Comparison of ENCODE assay signal across 1 cellular context in the genomic region with DNA sequence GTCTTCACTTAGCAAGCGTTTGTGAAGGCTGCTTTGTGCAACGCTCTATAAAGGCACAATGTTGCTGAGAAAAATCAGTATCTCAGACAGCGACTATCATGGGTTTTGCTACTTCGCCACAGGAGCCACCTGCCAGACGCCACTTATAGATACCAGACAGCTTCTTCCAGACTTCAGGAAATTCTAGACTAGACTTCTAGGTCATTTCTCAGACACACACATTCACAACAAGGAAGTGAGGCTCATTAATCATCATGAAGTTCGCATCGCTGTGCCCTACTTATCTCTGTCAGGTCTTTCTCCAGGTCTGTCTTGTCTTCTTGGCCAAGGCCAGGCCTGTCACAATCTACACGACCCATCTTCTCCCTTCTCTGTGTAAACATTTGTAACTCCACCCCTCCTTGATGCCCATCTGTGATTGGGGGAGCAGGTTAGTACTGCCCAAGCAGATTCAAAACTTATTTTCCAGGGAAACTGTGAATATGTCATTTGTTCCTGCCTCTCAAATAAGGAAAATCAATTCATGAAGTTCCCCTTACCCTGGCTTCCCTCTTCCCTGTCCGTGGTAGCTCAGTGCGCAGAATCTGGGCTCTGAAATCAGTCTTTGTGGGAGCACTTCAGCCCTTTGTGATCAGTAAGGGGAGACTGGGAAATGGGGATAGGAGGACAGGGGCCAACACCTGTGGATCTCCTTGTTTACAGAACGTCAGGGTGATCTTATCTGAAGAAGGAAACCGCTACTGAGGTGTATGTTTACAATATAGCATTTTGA.
TF ChIP-seq lines count a peak whose summit lies in the region.

No MANE protein-coding gene starts in this region.

TF ChIP-seq in K562, 482 proteins besides CTCF, POLR2A, EP300 and RAD21 (continued from another document and continues in another):
- TF ChIP-seq, protein P1, sequence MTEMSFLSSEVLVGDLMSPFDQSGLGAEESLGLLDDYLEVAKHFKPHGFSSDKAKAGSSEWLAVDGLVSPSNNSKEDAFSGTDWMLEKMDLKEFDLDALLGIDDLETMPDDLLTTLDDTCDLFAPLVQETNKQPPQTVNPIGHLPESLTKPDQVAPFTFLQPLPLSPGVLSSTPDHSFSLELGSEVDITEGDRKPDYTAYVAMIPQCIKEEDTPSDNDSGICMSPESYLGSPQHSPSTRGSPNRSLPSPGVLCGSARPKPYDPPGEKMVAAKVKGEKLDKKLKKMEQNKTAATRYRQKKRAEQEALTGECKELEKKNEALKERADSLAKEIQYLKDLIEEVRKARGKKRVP (CRISPR knock-in tag; IDR thresholded peaks at IDR 0.05), result no peak
- TF ChIP-seq U2AF2 (optimal IDR thresholded peaks at IDR 0.05; ENCODE audit: low read depth, low read length) (no peak), BCOR (IDR thresholded peaks at IDR 0.05) (no peak), NR2C1 (IDR thresholded peaks at IDR 0.05) (no peak), NR2C1 (tag; IDR thresholded peaks at IDR 0.05) (no peak), DACH1 (IDR thresholded peaks at IDR 0.05; ENCODE audit: partially characterized antibody) (no peak), YY1 (IDR thresholded peaks at IDR 0.05; ENCODE audit: borderline replicate concordance in 1 of 3, control insufficient read depth in 1 of 3, extremely low read depth in 1 of 3, insufficient read depth in 3 of 3, insufficient read length in 1 of 3, insufficient replicate concordance in 2 of 3, low read depth in 1 of 3, low read length in 2 of 3) (no peak), PCBP2 (IDR thresholded peaks at IDR 0.05; ENCODE audit: low read depth, low read length, poor library complexity, severe bottlenecking) (no peak), NFYB (IDR thresholded peaks at IDR 0.05; ENCODE audit: extremely low read depth, insufficient read length) (no peak), ZNF584 (CRISPR knock-in tag; IDR thresholded peaks at IDR 0.05; ENCODE audit: low read depth) (no peak), NR1H2 (CRISPR knock-in tag; IDR thresholded peaks at IDR 0.05) (no peak), POLR3G (IDR thresholded peaks at IDR 0.05; ENCODE audit: extremely low read depth, insufficient read length, insufficient replicate concordance) (no peak), MEF2D (tag; conservative IDR thresholded peaks at IDR 0.05; ENCODE audit: low read depth) (no peak), CREBBP (IDR thresholded peaks at IDR 0.05; ENCODE audit: low read depth, low read length) (no peak), SMAD3 (CRISPR knock-in tag; conservative IDR thresholded peaks at IDR 0.05) (no peak), HNRNPK (IDR thresholded peaks at IDR 0.05; ENCODE audit: low read depth, low read length, poor library complexity, severe bottlenecking) (no peak), NCOR1 (IDR thresholded peaks at IDR 0.05) (peak; percentile 76), RBM17 (IDR thresholded peaks at IDR 0.05; ENCODE audit: borderline replicate concordance, low read depth, low read length) (no peak), ZNF696 (CRISPR knock-in tag; conservative IDR thresholded peaks at IDR 0.05) (no peak), SAP30 (IDR thresholded peaks at IDR 0.05; ENCODE audit: borderline replicate concordance, insufficient read depth, low read depth, low read length, poor library complexity, severe bottlenecking) (no peak), TCF3 (CRISPR knock-in tag; IDR thresholded peaks at IDR 0.05) (peak; percentile 77), ZNF445 (CRISPR knock-in tag; IDR thresholded peaks at IDR 0.05; ENCODE audit: low read depth) (no peak), FOXP1 (CRISPR knock-in tag; IDR thresholded peaks at IDR 0.05) (no peak), NCOA2 (IDR thresholded peaks at IDR 0.05; ENCODE audit: partially characterized antibody in 2 of 2) (no peak), SMARCA4 (IDR thresholded peaks at IDR 0.05) (peak; percentile 73; the same call in 1 of the 2 replicates), KAT7 (CRISPR knock-in tag; IDR thresholded peaks at IDR 0.05; ENCODE audit: borderline replicate concordance) (no peak), TFAM (CRISPR knock-in tag; conservative IDR thresholded peaks at IDR 0.05) (no peak), ZNF586 (CRISPR knock-in tag; conservative IDR thresholded peaks at IDR 0.05) (no peak), NONO (IDR thresholded peaks at IDR 0.05; ENCODE audit: low read depth in 2 of 2, low read length in 1 of 2) (no peak), NR2C2 (CRISPR knock-in tag; IDR thresholded peaks at IDR 0.05) (no peak), NR2C2 (tag; IDR thresholded peaks at IDR 0.05) (no peak), JUN (IDR thresholded peaks at IDR 0.05; ENCODE audit: borderline replicate concordance, low read depth, low read length) (0 out of 2 replicates have a peak, but pooled peaks have one; percentile 5), JUN (CRISPR knock-in tag; IDR thresholded peaks at IDR 0.05; ENCODE audit: borderline replicate concordance) (no peak)
- TF ChIP-seq, protein P2, sequence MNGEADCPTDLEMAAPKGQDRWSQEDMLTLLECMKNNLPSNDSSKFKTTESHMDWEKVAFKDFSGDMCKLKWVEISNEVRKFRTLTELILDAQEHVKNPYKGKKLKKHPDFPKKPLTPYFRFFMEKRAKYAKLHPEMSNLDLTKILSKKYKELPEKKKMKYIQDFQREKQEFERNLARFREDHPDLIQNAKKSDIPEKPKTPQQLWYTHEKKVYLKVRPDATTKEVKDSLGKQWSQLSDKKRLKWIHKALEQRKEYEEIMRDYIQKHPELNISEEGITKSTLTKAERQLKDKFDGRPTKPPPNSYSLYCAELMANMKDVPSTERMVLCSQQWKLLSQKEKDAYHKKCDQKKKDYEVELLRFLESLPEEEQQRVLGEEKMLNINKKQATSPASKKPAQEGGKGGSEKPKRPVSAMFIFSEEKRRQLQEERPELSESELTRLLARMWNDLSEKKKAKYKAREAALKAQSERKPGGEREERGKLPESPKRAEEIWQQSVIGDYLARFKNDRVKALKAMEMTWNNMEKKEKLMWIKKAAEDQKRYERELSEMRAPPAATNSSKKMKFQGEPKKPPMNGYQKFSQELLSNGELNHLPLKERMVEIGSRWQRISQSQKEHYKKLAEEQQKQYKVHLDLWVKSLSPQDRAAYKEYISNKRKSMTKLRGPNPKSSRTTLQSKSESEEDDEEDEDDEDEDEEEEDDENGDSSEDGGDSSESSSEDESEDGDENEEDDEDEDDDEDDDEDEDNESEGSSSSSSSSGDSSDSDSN (IDR thresholded peaks at IDR 0.05; ENCODE audit: borderline replicate concordance in 1 of 2, low read depth in 2 of 2, low read length in 2 of 2), result no peak
- TF ChIP-seq, protein P3, sequence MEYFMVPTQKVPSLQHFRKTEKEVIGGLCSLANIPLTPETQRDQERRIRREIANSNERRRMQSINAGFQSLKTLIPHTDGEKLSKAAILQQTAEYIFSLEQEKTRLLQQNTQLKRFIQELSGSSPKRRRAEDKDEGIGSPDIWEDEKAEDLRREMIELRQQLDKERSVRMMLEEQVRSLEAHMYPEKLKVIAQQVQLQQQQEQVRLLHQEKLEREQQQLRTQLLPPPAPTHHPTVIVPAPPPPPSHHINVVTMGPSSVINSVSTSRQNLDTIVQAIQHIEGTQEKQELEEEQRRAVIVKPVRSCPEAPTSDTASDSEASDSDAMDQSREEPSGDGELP (CRISPR knock-in tag; IDR thresholded peaks at IDR 0.05; ENCODE audit: borderline replicate concordance), result no peak
- TF ChIP-seq, protein P4, sequence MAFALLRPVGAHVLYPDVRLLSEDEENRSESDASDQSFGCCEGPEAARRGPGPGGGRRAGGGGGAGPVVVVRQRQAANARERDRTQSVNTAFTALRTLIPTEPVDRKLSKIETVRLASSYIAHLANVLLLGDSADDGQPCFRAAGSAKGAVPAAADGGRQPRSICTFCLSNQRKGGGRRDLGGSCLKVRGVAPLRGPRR (CRISPR knock-in tag; IDR thresholded peaks at IDR 0.05), result no peak
- TF ChIP-seq, protein P5, sequence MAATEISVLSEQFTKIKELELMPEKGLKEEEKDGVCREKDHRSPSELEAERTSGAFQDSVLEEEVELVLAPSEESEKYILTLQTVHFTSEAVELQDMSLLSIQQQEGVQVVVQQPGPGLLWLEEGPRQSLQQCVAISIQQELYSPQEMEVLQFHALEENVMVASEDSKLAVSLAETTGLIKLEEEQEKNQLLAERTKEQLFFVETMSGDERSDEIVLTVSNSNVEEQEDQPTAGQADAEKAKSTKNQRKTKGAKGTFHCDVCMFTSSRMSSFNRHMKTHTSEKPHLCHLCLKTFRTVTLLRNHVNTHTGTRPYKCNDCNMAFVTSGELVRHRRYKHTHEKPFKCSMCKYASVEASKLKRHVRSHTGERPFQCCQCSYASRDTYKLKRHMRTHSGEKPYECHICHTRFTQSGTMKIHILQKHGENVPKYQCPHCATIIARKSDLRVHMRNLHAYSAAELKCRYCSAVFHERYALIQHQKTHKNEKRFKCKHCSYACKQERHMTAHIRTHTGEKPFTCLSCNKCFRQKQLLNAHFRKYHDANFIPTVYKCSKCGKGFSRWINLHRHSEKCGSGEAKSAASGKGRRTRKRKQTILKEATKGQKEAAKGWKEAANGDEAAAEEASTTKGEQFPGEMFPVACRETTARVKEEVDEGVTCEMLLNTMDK (IDR thresholded peaks at IDR 0.05; ENCODE audit: borderline replicate concordance, insufficient read depth, low read depth, low read length, poor library complexity, severe bottlenecking), result no peak
- TF ChIP-seq, protein P6, sequence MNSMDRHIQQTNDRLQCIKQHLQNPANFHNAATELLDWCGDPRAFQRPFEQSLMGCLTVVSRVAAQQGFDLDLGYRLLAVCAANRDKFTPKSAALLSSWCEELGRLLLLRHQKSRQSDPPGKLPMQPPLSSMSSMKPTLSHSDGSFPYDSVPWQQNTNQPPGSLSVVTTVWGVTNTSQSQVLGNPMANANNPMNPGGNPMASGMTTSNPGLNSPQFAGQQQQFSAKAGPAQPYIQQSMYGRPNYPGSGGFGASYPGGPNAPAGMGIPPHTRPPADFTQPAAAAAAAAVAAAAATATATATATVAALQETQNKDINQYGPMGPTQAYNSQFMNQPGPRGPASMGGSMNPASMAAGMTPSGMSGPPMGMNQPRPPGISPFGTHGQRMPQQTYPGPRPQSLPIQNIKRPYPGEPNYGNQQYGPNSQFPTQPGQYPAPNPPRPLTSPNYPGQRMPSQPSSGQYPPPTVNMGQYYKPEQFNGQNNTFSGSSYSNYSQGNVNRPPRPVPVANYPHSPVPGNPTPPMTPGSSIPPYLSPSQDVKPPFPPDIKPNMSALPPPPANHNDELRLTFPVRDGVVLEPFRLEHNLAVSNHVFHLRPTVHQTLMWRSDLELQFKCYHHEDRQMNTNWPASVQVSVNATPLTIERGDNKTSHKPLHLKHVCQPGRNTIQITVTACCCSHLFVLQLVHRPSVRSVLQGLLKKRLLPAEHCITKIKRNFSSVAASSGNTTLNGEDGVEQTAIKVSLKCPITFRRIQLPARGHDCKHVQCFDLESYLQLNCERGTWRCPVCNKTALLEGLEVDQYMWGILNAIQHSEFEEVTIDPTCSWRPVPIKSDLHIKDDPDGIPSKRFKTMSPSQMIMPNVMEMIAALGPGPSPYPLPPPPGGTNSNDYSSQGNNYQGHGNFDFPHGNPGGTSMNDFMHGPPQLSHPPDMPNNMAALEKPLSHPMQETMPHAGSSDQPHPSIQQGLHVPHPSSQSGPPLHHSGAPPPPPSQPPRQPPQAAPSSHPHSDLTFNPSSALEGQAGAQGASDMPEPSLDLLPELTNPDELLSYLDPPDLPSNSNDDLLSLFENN (IDR thresholded peaks at IDR 0.05; ENCODE audit: low read depth in 2 of 2, low read length in 2 of 2), result 0 out of 4 replicates have a peak, but pooled peaks of 1 of the 2 experiments have one; percentile 22
- TF ChIP-seq, protein P7, sequence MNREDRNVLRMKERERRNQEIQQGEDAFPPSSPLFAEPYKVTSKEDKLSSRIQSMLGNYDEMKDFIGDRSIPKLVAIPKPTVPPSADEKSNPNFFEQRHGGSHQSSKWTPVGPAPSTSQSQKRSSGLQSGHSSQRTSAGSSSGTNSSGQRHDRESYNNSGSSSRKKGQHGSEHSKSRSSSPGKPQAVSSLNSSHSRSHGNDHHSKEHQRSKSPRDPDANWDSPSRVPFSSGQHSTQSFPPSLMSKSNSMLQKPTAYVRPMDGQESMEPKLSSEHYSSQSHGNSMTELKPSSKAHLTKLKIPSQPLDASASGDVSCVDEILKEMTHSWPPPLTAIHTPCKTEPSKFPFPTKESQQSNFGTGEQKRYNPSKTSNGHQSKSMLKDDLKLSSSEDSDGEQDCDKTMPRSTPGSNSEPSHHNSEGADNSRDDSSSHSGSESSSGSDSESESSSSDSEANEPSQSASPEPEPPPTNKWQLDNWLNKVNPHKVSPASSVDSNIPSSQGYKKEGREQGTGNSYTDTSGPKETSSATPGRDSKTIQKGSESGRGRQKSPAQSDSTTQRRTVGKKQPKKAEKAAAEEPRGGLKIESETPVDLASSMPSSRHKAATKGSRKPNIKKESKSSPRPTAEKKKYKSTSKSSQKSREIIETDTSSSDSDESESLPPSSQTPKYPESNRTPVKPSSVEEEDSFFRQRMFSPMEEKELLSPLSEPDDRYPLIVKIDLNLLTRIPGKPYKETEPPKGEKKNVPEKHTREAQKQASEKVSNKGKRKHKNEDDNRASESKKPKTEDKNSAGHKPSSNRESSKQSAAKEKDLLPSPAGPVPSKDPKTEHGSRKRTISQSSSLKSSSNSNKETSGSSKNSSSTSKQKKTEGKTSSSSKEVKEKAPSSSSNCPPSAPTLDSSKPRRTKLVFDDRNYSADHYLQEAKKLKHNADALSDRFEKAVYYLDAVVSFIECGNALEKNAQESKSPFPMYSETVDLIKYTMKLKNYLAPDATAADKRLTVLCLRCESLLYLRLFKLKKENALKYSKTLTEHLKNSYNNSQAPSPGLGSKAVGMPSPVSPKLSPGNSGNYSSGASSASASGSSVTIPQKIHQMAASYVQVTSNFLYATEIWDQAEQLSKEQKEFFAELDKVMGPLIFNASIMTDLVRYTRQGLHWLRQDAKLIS (CRISPR knock-in tag; IDR thresholded peaks at IDR 0.05), result no peak
- TF ChIP-seq, protein P8, sequence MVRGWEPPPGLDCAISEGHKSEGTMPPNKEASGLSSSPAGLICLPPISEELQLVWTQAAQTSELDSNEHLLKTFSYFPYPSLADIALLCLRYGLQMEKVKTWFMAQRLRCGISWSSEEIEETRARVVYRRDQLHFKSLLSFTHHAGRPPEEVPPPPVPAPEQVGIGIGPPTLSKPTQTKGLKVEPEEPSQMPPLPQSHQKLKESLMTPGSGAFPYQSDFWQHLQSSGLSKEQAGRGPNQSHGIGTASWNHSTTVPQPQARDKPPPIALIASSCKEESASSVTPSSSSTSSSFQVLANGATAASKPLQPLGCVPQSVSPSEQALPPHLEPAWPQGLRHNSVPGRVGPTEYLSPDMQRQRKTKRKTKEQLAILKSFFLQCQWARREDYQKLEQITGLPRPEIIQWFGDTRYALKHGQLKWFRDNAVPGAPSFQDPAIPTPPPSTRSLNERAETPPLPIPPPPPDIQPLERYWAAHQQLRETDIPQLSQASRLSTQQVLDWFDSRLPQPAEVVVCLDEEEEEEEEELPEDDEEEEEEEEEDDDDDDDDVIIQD (CRISPR knock-in tag; IDR thresholded peaks at IDR 0.05), result no peak
- TF ChIP-seq, protein P9, sequence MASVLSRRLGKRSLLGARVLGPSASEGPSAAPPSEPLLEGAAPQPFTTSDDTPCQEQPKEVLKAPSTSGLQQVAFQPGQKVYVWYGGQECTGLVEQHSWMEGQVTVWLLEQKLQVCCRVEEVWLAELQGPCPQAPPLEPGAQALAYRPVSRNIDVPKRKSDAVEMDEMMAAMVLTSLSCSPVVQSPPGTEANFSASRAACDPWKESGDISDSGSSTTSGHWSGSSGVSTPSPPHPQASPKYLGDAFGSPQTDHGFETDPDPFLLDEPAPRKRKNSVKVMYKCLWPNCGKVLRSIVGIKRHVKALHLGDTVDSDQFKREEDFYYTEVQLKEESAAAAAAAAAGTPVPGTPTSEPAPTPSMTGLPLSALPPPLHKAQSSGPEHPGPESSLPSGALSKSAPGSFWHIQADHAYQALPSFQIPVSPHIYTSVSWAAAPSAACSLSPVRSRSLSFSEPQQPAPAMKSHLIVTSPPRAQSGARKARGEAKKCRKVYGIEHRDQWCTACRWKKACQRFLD (CRISPR knock-in tag; IDR thresholded peaks at IDR 0.05), result no peak
